In the genomic region with DNA sequence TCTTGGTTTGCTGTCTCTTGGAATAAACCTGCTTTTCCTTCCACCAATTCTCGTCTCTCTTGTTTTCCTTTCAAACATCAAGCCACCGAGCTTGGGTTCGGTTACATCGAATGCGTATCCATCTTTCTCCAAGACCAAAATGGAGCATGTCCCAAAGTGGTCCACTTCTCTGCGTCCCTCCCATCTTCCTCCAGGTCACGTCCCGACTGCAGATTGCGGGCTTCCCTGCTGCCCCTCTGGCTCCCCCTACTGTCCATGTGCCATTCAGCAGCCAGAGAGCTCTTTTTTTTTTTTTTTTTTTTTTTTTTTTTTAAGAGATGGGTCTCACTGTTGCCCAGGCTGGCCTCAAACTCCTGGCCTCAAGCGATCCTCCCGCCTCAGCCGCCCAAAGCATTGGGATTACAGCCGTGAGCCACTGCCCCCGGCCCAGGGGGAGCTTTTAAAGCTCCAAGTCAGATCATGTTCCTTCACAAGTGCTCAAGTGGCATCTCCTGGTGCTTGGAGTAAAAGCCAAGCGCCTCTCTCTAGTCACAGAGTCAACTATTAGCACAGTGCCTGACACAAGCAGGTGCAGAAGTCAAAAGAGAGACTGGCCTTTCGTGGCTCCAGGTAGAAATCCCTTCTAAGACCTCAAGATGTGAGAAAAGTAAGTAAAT, we compare ENCODE assay signal across 8 cellular contexts. TPM values are rescaled to one million over a fixed set of nuclear protein-coding genes. Genes with fewer than 3 reads are reported as not detected.
DNase-seq lines count a peak whose midpoint lies in the region; ATAC-seq and TF ChIP-seq lines count a peak whose summit lies in the region.

No MANE protein-coding gene starts in this region.

- H3K9me3 Mint-ChIP-seq in endothelial cell (ENCODE audit: unreplicated experiment), result no peaks in the 10 kb centered on the region
- no peaks in the 10 kb centered on the region for H3K9me3 Mint-ChIP-seq in naive thymus-derived CD8-positive, alpha-beta T cell
- no peaks in the 10 kb centered on the region for H3K9me3 Mint-ChIP-seq in stimulated activated naive CD8-positive, alpha-beta T cell treated with anti-CD3 and anti-CD28 coated beads, Interleukin-15, Interleukin-2, amounts not matched to agents 100 ng/mL and 50 ng/mL, for 24 hours

- peaks cover 13% of the 10 kb centered on the region for H3K27me3 Mint-ChIP-seq in endothelial cell (ENCODE audit: unreplicated experiment)
- H3K27me3 Mint-ChIP-seq in naive thymus-derived CD8-positive, alpha-beta T cell, result peaks cover 28 to 73% (median 42%) of the 10 kb centered on the region in 5 donors
- H3K27me3 Mint-ChIP-seq in stimulated activated naive CD8-positive, alpha-beta T cell treated with anti-CD3 and anti-CD28 coated beads, Interleukin-15, Interleukin-2, amounts not matched to agents 100 ng/mL and 50 ng/mL, for 24 hours, result peaks cover 55% of the 10 kb centered on the region

- H3K4me1 Mint-ChIP-seq in endothelial cell (ENCODE audit: unreplicated experiment), result no peaks in the 10 kb centered on the region
- H3K4me1 Mint-ChIP-seq in naive thymus-derived CD8-positive, alpha-beta T cell, result peaks cover 0 to 7% (median 5%) of the 10 kb centered on the region in 4 donors
- H3K4me1 Mint-ChIP-seq in stimulated activated naive CD8-positive, alpha-beta T cell treated with anti-CD3 and anti-CD28 coated beads, Interleukin-15, Interleukin-2, amounts not matched to agents 100 ng/mL and 50 ng/mL, for 24 hours (ENCODE audit: low read depth), result peaks cover 17% of the 10 kb centered on the region

- H3K4me3 Mint-ChIP-seq in endothelial cell (ENCODE audit: unreplicated experiment), result no peak overlapping the region
- H3K4me3 Mint-ChIP-seq in naive thymus-derived CD8-positive, alpha-beta T cell, result peak overlapping the region in 2 of 10 donors; percentile 2 to 31
- no peak overlapping the region for H3K4me3 Mint-ChIP-seq in stimulated activated naive CD8-positive, alpha-beta T cell treated with anti-CD3 and anti-CD28 coated beads, Interleukin-15, Interleukin-2, amounts not matched to agents 100 ng/mL and 50 ng/mL, for 24 hours

- POLR2A ChIA-PET in naive thymus-derived CD8-positive, alpha-beta T cell (lab: Charles Lee), result interaction anchor here (0.6 kb wide), 1 partner anchor 860 kb away, joined by 4 read pairs; a partner anchor contains a TSS

- H3K27ac Mint-ChIP-seq in endothelial cell (ENCODE audit: unreplicated experiment), result no peak overlapping the region
- peak overlapping the region in 2 of 10 donors; percentile 63 to 70 for H3K27ac Mint-ChIP-seq in naive thymus-derived CD8-positive, alpha-beta T cell
- H3K27ac Mint-ChIP-seq in stimulated activated naive CD8-positive, alpha-beta T cell treated with anti-CD3 and anti-CD28 coated beads, Interleukin-15, Interleukin-2, amounts not matched to agents 100 ng/mL and 50 ng/mL, for 24 hours, result peak overlapping the region; percentile 14

- TF ChIP-seq CTCF in GM13977 (IDR thresholded peaks at IDR 0.05; ENCODE audit: extremely low read depth, insufficient read depth, missing control alignments), result peak; percentile 78
- TF ChIP-seq CTCF in endothelial cell (IDR thresholded peaks at IDR 0.05; ENCODE audit: unreplicated experiment), result peak; percentile 79

- H3K36me3 Mint-ChIP-seq in endothelial cell (ENCODE audit: low read depth, unreplicated experiment), result peaks cover 5% of the 10 kb centered on the region
- H3K36me3 Mint-ChIP-seq in naive thymus-derived CD8-positive, alpha-beta T cell, result no peaks in the 10 kb centered on the region
- no peaks in the 10 kb centered on the region for H3K36me3 Mint-ChIP-seq in stimulated activated naive CD8-positive, alpha-beta T cell treated with anti-CD3 and anti-CD28 coated beads, Interleukin-15, Interleukin-2, amounts not matched to agents 100 ng/mL and 50 ng/mL, for 24 hours (ENCODE audit: low read depth)

- in situ Hi-C loops in GM13977 (cut with MboI; ENCODE audit: low pct_unique_long_range_greater_than_20kb, low sequenced_read_pairs, unreplicated experiment), result no loop called here

- ATAC-seq in naive thymus-derived CD8-positive, alpha-beta T cell, result no peak

- DNase-seq in AG08395 (ENCODE audit: low spot score), result peak; percentile 87
- DNase-seq in GM13977 (ENCODE audit: low spot score), result peak; percentile 87
- peak; percentile 41 for DNase-seq in NCI-H774 (lab: John Stamatoyannopoulos, UW)
- DNase-seq in activated CD8-positive, alpha-beta memory T cell treated with anti-CD3 and anti-CD28 coated beads for 48 hours (ENCODE audit: low read depth in 2 of 3, low spot score in 2 of 3), result peak in 2 of 3 experiments; percentile 32 to 48
- DNase-seq in endothelial cell (ENCODE audit: low spot score), result peak; percentile 81
- DNase-seq in naive thymus-derived CD8-positive, alpha-beta T cell, result peak; percentile 41 to 76 (median 58)
- no peak for DNase-seq in GOT3 (lab: John Stamatoyannopoulos, UW)

RNA-seq across cellular contexts. Expression of a gene that starts 10.0 kb away (rescaled TPM):
- total RNA-seq in endothelial cell (ENCODE audit: unreplicated experiment), result 0.05 TPM
- not detected for total RNA-seq in naive thymus-derived CD8-positive, alpha-beta T cell
- not detected for polyA plus RNA-seq in naive thymus-derived CD8-positive, alpha-beta T cell

RNA-seq across cellular contexts. Expression of a gene that starts 13.0 kb away (rescaled TPM):
- not detected for total RNA-seq in endothelial cell (ENCODE audit: unreplicated experiment)
- not detected for total RNA-seq in naive thymus-derived CD8-positive, alpha-beta T cell
- not detected for polyA plus RNA-seq in naive thymus-derived CD8-positive, alpha-beta T cell
